ENCODE assay signal across 17 cellular contexts in the genomic region with DNA sequence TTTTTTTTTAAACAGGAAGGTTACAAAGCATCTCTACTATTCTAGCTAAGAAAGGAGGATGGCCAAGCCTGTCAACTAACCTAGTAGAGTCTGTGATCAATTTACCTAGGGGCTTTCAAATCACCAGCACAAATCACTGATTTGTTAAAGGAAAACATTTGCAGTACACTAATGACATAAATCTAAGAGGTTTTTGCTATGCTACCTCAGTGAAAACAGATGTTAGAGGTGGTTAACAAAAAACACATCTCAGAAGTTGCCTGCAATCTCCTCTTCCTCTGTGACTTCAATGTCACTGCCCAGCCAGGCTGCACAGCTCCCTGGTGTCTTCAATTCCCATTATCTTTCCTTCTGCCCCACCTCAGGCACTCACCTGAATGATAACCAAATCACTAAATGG.
A peak's percentile ranks its signal among the peaks of the same experiment; 100 is the strongest.
DNase-seq lines count a peak whose midpoint lies in the region; ATAC-seq, FAIRE-seq and TF ChIP-seq lines count a peak whose summit lies in the region.
"Had no signal": no experiment of that assay in that cellular context is flagged by ENCODE, and none has a peak within 500 bp of the region (broad histone marks: within the 10 kb centered on the region; RNA-seq: fewer than 3 reads in every experiment).

No MANE protein-coding gene starts in this region.

- CTCF ChIA-PET in CD4-positive, alpha-beta memory T cell (lab: Charles Lee; ENCODE audit: partially characterized antibody): no interaction called here

- H3K4me1 ChIP-seq in GM23248 (ENCODE audit: insufficient read depth) (peaks cover 69% of the 10 kb centered on the region), skeletal muscle satellite cell (ENCODE audit: control insufficient read depth, insufficient read depth, low read length) (peaks cover 40% of the 10 kb centered on the region)
- no peaks in the 10 kb centered on the region for H3K4me1 ChIP-seq in CD4-positive, alpha-beta memory T cell (ENCODE audit: insufficient read depth, low read length)
- H3K4me1 ChIP-seq: A549; BLaER1 treated with 17β-estradiol and CSF1 and Interleukin-3, amounts not matched to agents 10 nM and 100 nM had no signal

- no peak for FAIRE-seq in H54 (lab: Jason Lieb, UNC)
- FAIRE-seq: A549, G401.6, GM12891 had no signal

- H2AFZ ChIP-seq in GM23248: no peak overlapping the region

- no peaks in the 10 kb centered on the region for H3K27me3 ChIP-seq in GM23248 (replicated peaks; ENCODE audit: insufficient read depth)
- H3K27me3 ChIP-seq in skeletal muscle satellite cell (ENCODE audit: control insufficient read depth, insufficient read depth, low read length): no peaks in the 10 kb centered on the region
- H3K27me3 ChIP-seq in CD4-positive, alpha-beta memory T cell (ENCODE audit: insufficient read depth, low read length): no peaks in the 10 kb centered on the region
- H3K27me3 ChIP-seq: BLaER1 treated with 17β-estradiol and CSF1 and Interleukin-3, amounts not matched to agents 10 nM and 100 nM had no signal

- peak; percentile 59 for ATAC-seq in SK-N-SH treated with all-trans-retinoic acid at 6 μM for 48 hours
- ATAC-seq: A549, HCT116 had no signal

- in situ Hi-C loops in GM23248 (cut with MboI): no loop called here

- H3K27ac Mint-ChIP-seq in mesothelial cell of epicardium: peak overlapping the region; percentile 88
- H3K27ac Mint-ChIP-seq in CD4-positive, alpha-beta memory T cell: no peak overlapping the region

- no peak for TF ChIP-seq CTCF in mesothelial cell of epicardium (IDR thresholded peaks at IDR 0.05; ENCODE audit: unreplicated experiment)

- H4K20me1 ChIP-seq in GM23248 (ENCODE audit: insufficient read depth): no peaks in the 10 kb centered on the region
- H4K20me1 ChIP-seq: BLaER1 treated with 17β-estradiol and CSF1 and Interleukin-3, amounts not matched to agents 10 nM and 100 nM had no signal

- no peaks in the 10 kb centered on the region for H3K9me3 Mint-ChIP-seq in mesothelial cell of epicardium
- peaks cover 0 to 1% (median 0%) of the 10 kb centered on the region in 8 donors for H3K9me3 Mint-ChIP-seq in CD4-positive, alpha-beta memory T cell
- H3K9me3 Mint-ChIP-seq: CD4-positive, CD25-positive, alpha-beta regulatory T cell had no signal

- peaks cover 57% of the 10 kb centered on the region for H3K4me1 Mint-ChIP-seq in mesothelial cell of epicardium
- no peaks in the 10 kb centered on the region for H3K4me1 Mint-ChIP-seq in CD4-positive, alpha-beta memory T cell
- H3K4me1 Mint-ChIP-seq: CD4-positive, CD25-positive, alpha-beta regulatory T cell had no signal

- no peak overlapping the region for H3K4me3 ChIP-seq in GM23248
- no peak overlapping the region for H3K4me3 ChIP-seq in skeletal muscle satellite cell (ENCODE audit: low read length)
- H3K4me3 ChIP-seq in CD4-positive, alpha-beta memory T cell (ENCODE audit: low read length in 2 of 2): no peak overlapping the region
- H3K4me3 ChIP-seq: A549; BLaER1 treated with 17β-estradiol and CSF1 and Interleukin-3, amounts not matched to agents 10 nM and 100 nM had no signal

- H3K36me3 ChIP-seq in GM23248 (ENCODE audit: low read depth) (0 out of 2 replicates have a peak, but pooled peaks cover 7% of the 10 kb centered on the region), skeletal muscle satellite cell (ENCODE audit: insufficient read depth, low read length) (peaks cover 18% of the 10 kb centered on the region)
- H3K36me3 ChIP-seq in CD4-positive, alpha-beta memory T cell (ENCODE audit: insufficient read depth, low read length): no peaks in the 10 kb centered on the region

- H3K9ac ChIP-seq in GM23248: no peak overlapping the region
- H3K9ac ChIP-seq in skeletal muscle satellite cell (ENCODE audit: low read depth, low read length): peak overlapping the region; percentile 68
- H3K9ac ChIP-seq: BLaER1 treated with 17β-estradiol and CSF1 and Interleukin-3, amounts not matched to agents 10 nM and 100 nM; KMS-11 had no signal

- H3K4me3 Mint-ChIP-seq in mesothelial cell of epicardium: no peak overlapping the region
- no peak overlapping the region for H3K4me3 Mint-ChIP-seq in CD4-positive, alpha-beta memory T cell
- H3K4me3 Mint-ChIP-seq: CD4-positive, CD25-positive, alpha-beta regulatory T cell had no signal

- no peaks in the 10 kb centered on the region for H3K9me2 ChIP-seq in GM23248 (ENCODE audit: insufficient read depth)

- peaks cover 66% of the 10 kb centered on the region for H3F3A ChIP-seq in GM23248 (ENCODE audit: insufficient read depth)

- no peaks in the 10 kb centered on the region for H3K79me2 ChIP-seq in GM23248 (ENCODE audit: insufficient read depth)

- peak overlapping the region; percentile 26 for H3K27ac ChIP-seq in GM23248
- H3K27ac ChIP-seq in CD4-positive, alpha-beta memory T cell (ENCODE audit: low read depth, low read length): no peak overlapping the region
- H3K27ac ChIP-seq: A549; BLaER1 treated with 17β-estradiol and CSF1 and Interleukin-3, amounts not matched to agents 10 nM and 100 nM; KMS-11 had no signal

- DNase-seq in GM23248 (no peak), mesothelial cell of epicardium (ENCODE audit: low spot score in 2 of 2, unreplicated experiment in 2 of 2) (no peak), H54 (ENCODE audit: insufficient read length, low spot score) (no peak), AG08396 (ENCODE audit: low spot score) (no peak), NCI-H446 treated with DMSO at 0.1 percent for 48 hours (lab: John Stamatoyannopoulos, UW) (no peak)
- DNase-seq in CD4-positive, alpha-beta memory T cell: no peak
- DNase-seq: Calu3; CD4-positive, CD25-positive, alpha-beta regulatory T cell; DMS 273 treated with DMSO at 0.1 percent for 48 hours had no signal

- intact Hi-C loops in CD4-positive, alpha-beta memory T cell (cut with micrococcal nuclease): no loop called here

- POLR2A ChIA-PET in CD4-positive, alpha-beta memory T cell (lab: Charles Lee; ENCODE audit: partially characterized antibody): no interaction called here

- H3K4me2 ChIP-seq in GM23248 (ENCODE audit: unreplicated experiment): peak overlapping the region; percentile 52
- H3K4me2 ChIP-seq in skeletal muscle satellite cell (ENCODE audit: low read length): no peak overlapping the region
- H3K4me2 ChIP-seq: A549; BLaER1 treated with 17β-estradiol and CSF1 and Interleukin-3, amounts not matched to agents 10 nM and 100 nM; KMS-11 had no signal

- H3K9me3 ChIP-seq in GM23248 (ENCODE audit: low read depth) (no peaks in the 10 kb centered on the region), skeletal muscle satellite cell (replicated peaks; ENCODE audit: low read length) (no peaks in the 10 kb centered on the region)
- H3K9me3 ChIP-seq in CD4-positive, alpha-beta memory T cell (ENCODE audit: control insufficient read depth in 1 of 2, low read length in 2 of 2): no peaks in the 10 kb centered on the region
- H3K9me3 ChIP-seq: A549; BLaER1 treated with 17β-estradiol and CSF1 and Interleukin-3, amounts not matched to agents 10 nM and 100 nM had no signal

- no peak for TF ChIP-seq POLR2A in H54 (IDR thresholded peaks at IDR 0.05; ENCODE audit: low read depth, low read length)

- no peaks in the 10 kb centered on the region for H3K27me3 Mint-ChIP-seq in mesothelial cell of epicardium (ENCODE audit: low read depth)
- H3K27me3 Mint-ChIP-seq in CD4-positive, alpha-beta memory T cell: no peaks in the 10 kb centered on the region
- H3K27me3 Mint-ChIP-seq: CD4-positive, CD25-positive, alpha-beta regulatory T cell had no signal

- H3K36me3 Mint-ChIP-seq in mesothelial cell of epicardium: peaks cover 14% of the 10 kb centered on the region
- peaks cover 47 to 54% of the 10 kb centered on the region in 2 donors for H3K36me3 Mint-ChIP-seq in CD4-positive, alpha-beta memory T cell

TF ChIP-seq in SK-N-SH treated with all-trans-retinoic acid at 6 μM for 48 hours, 23 proteins besides CTCF, POLR2A, EP300 and RAD21:
- TF ChIP-seq TCF4 (CRISPR knock-in tag; IDR thresholded peaks at IDR 0.05; ENCODE audit: borderline replicate concordance) (0 out of 2 replicates have a peak, but pooled peaks have one; percentile 14), RARB (CRISPR knock-in tag; IDR thresholded peaks at IDR 0.05) (no peak)
- TF ChIP-seq, protein P1, sequence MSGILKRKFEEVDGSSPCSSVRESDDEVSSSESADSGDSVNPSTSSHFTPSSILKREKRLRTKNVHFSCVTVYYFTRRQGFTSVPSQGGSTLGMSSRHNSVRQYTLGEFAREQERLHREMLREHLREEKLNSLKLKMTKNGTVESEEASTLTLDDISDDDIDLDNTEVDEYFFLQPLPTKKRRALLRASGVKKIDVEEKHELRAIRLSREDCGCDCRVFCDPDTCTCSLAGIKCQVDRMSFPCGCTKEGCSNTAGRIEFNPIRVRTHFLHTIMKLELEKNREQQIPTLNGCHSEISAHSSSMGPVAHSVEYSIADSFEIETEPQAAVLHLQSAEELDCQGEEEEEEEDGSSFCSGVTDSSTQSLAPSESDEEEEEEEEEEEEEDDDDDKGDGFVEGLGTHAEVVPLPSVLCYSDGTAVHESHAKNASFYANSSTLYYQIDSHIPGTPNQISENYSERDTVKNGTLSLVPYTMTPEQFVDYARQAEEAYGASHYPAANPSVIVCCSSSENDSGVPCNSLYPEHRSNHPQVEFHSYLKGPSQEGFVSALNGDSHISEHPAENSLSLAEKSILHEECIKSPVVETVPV (CRISPR knock-in tag; IDR thresholded peaks at IDR 0.05): no peak
- TF ChIP-seq, protein P2, sequence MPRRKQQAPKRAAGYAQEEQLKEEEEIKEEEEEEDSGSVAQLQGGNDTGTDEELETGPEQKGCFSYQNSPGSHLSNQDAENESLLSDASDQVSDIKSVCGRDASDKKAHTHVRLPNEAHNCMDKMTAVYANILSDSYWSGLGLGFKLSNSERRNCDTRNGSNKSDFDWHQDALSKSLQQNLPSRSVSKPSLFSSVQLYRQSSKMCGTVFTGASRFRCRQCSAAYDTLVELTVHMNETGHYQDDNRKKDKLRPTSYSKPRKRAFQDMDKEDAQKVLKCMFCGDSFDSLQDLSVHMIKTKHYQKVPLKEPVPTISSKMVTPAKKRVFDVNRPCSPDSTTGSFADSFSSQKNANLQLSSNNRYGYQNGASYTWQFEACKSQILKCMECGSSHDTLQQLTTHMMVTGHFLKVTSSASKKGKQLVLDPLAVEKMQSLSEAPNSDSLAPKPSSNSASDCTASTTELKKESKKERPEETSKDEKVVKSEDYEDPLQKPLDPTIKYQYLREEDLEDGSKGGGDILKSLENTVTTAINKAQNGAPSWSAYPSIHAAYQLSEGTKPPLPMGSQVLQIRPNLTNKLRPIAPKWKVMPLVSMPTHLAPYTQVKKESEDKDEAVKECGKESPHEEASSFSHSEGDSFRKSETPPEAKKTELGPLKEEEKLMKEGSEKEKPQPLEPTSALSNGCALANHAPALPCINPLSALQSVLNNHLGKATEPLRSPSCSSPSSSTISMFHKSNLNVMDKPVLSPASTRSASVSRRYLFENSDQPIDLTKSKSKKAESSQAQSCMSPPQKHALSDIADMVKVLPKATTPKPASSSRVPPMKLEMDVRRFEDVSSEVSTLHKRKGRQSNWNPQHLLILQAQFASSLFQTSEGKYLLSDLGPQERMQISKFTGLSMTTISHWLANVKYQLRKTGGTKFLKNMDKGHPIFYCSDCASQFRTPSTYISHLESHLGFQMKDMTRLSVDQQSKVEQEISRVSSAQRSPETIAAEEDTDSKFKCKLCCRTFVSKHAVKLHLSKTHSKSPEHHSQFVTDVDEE (CRISPR knock-in tag; IDR thresholded peaks at IDR 0.05): no peak
